16 cellular contexts compared by ENCODE assay signal in the genomic region with DNA sequence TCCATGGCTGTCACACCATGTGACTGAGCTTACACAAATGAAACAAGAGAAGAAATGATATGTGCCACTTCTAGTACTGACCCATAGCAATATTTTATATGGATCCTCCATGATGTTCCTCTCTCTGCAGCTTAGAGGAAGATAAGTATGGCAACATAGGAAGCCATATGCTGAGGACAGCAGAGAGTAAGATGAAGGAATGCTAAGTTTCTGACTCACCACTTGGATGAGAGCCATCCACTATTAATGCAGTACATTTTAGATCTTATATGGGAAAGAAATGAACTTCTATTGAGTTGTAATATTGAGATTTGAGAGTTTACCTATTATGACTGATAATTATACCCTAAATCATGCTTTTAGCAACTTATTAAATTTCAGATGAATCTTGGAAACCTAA.
DNase-seq lines count a peak whose midpoint lies in the region; ATAC-seq, FAIRE-seq and TF ChIP-seq lines count a peak whose summit lies in the region.
"Had no signal": no experiment of that assay in that cellular context is flagged by ENCODE, and none has a peak within 500 bp of the region (broad histone marks: within the 10 kb centered on the region; RNA-seq: fewer than 3 reads in every experiment).

No MANE protein-coding gene starts in this region.

- no peak for ATAC-seq in HG03108 (IDR thresholded peaks at IDR 0.05; ENCODE audit: unreplicated experiment)

- CTCF ChIA-PET in GM10248 (lab: Yijun Ruan, JAX), result no interaction called here

- FAIRE-seq in urothelium cell line (lab: Jason Lieb, UNC), result no peak
- FAIRE-seq in HTR-8/SVneo (lab: Jason Lieb, UNC), result no peak

- TF ChIP-seq CTCF in choroid plexus epithelial cell (conservative IDR thresholded peaks at IDR 0.05; ENCODE audit: low read depth, low read length) (no peak), GM10248 (IDR thresholded peaks at IDR 0.05; ENCODE audit: control extremely low read depth, extremely low read depth, low read depth, missing control alignments) (no peak)

- POLR2A ChIA-PET in GM10248 (lab: Yijun Ruan, JAX), result no interaction called here

- DNase-seq in EL (peak; percentile 0), NCI-H226 (peak; percentile 35), choroid plexus epithelial cell (ENCODE audit: low read depth) (peak; percentile 6), iris pigment epithelial cell (ENCODE audit: low read depth) (peak; percentile 6), urothelium cell line (ENCODE audit: low spot score) (no peak), GM10248 (ENCODE audit: extremely low spot score) (no peak), HTR-8/SVneo (ENCODE audit: insufficient read length, low spot score) (no peak)
- DNase-seq: ACHN; CD4-positive, alpha-beta T cell; IMR-90; NCI-H1436 treated with DMSO at 0.1 percent for 48 hours; NCI-H2081; NCI-H526; OCI-M1; SK-N-SH had no signal

- no peak overlapping the region for H3K4me3 ChIP-seq in choroid plexus epithelial cell (ENCODE audit: low read depth, low read length)

Comparison
In these comparisons a context has a peak if more than half of its experiments do, and no peak if none do; other contexts are left out.
1. DNase-seq: peak in EL (single experiment), NCI-H226 (single experiment), choroid plexus epithelial cell (single experiment) and iris pigment epithelial cell (single experiment); none in urothelium cell line (single experiment), GM10248 (single experiment) and HTR-8/SVneo (single experiment).